18 cellular contexts compared by ENCODE assay signal in genomic region chr14:51564986-51565604, GRCh38.
DNase-seq lines count a peak whose midpoint lies in the region; ATAC-seq and TF ChIP-seq lines count a peak whose summit lies in the region.
"Had no signal": no experiment of that assay in that cellular context is flagged by ENCODE, and none has a peak within 500 bp of the region (broad histone marks: within the 10 kb centered on the region; RNA-seq: fewer than 3 reads in every experiment).

No MANE protein-coding gene starts in this region.

- peaks cover 14% of the 10 kb centered on the region for H3K9me3 Mint-ChIP-seq in type B pancreatic cell
- H3K9me3 Mint-ChIP-seq: activated CD4-positive, alpha-beta T cell treated with anti-CD3 and anti-CD28 coated beads, Interleukin-2, amount 10 ng/mL, durations not matched to agents 24 days and 14 days; activated naive CD8-positive, alpha-beta T cell treated with anti-CD3 and anti-CD28 coated beads, Interleukin-2, amount 10 ng/mL, durations not matched to agents 7 days and 5 days; activated T-cell treated with anti-CD3 and anti-CD28 coated beads, Interleukin-2, amount 50 U/mL, for 24 hours; CD4-positive, alpha-beta T cell had no signal

- H3K4me3 Mint-ChIP-seq in type B pancreatic cell, result peak overlapping the region; percentile 52
- H3K4me3 Mint-ChIP-seq: activated CD4-positive, alpha-beta T cell treated with anti-CD3 and anti-CD28 coated beads, Interleukin-2, amount 10 ng/mL, durations not matched to agents 24 days and 14 days; activated naive CD8-positive, alpha-beta T cell treated with anti-CD3 and anti-CD28 coated beads, Interleukin-2, amount 10 ng/mL, durations not matched to agents 7 days and 5 days; activated T-cell treated with anti-CD3 and anti-CD28 coated beads, Interleukin-2, amount 50 U/mL, for 24 hours; CD4-positive, alpha-beta T cell had no signal

- peak overlapping the region; percentile 78 for H3K27ac Mint-ChIP-seq in type B pancreatic cell
- H3K27ac Mint-ChIP-seq: activated CD4-positive, alpha-beta T cell treated with anti-CD3 and anti-CD28 coated beads, Interleukin-2, amount 10 ng/mL, durations not matched to agents 24 days and 14 days; activated naive CD8-positive, alpha-beta T cell treated with anti-CD3 and anti-CD28 coated beads, Interleukin-2, amount 10 ng/mL, durations not matched to agents 7 days and 5 days; activated T-cell treated with anti-CD3 and anti-CD28 coated beads, Interleukin-2, amount 50 U/mL, for 24 hours; CD4-positive, alpha-beta T cell had no signal

- CTCF ChIA-PET in PC-3 (lab: Charles Lee), result no interaction called here

- peak overlapping the region; percentile 61 for H2AFZ ChIP-seq in PC-3 (ENCODE audit: low read length)

- peaks cover 13% of the 10 kb centered on the region; the same call in 1 of the 2 replicates for H3K79me2 ChIP-seq in PC-3 (ENCODE audit: low read length)

- DNase-seq in NCI-H1417 (lab: John Stamatoyannopoulos, UW) (peak in 2 of 3 experiments; percentile 44 to 72), NCI-H1417 treated with DMSO at 0.1 percent for 48 hours (lab: John Stamatoyannopoulos, UW) (no peak), PC-3 (peak; percentile 95), foreskin keratinocyte (peak; percentile 69 to 76), type B pancreatic cell (ENCODE audit: extremely low spot score, unreplicated experiment) (no peak), right atrium auricular region (ENCODE audit: low spot score) (no peak)
- DNase-seq: activated CD4-positive, alpha-beta T cell treated with anti-CD3 and anti-CD28 coated beads, Interleukin-2, amount 10 ng/mL, durations not matched to agents 24 days and 14 days; activated naive CD8-positive, alpha-beta T cell treated with anti-CD3 and anti-CD28 coated beads, Interleukin-2, amount 10 ng/mL, durations not matched to agents 7 days and 5 days; activated T-cell treated with anti-CD3 and anti-CD28 coated beads, Interleukin-2, amount 50 U/mL, for 24 hours; CD4-positive, alpha-beta T cell; GF-D8; occipital lobe; stimulated activated naive CD4-positive, alpha-beta T cell; T-helper 9 cell had no signal

- intact Hi-C loops in PC-3 (cut with micrococcal nuclease), result no loop called here

- H3K9me2 ChIP-seq in PC-3 (replicated peaks; ENCODE audit: low read length), result no peaks in the 10 kb centered on the region

- peak overlapping the region; percentile 57 for H3K4me2 ChIP-seq in PC-3 (ENCODE audit: low read length)

- H3K4me1 ChIP-seq in PC-3 (ENCODE audit: insufficient read depth, low read length) (peaks cover 31% of the 10 kb centered on the region), foreskin keratinocyte (peaks cover 48% of the 10 kb centered on the region), right atrium auricular region (no peaks in the 10 kb centered on the region)

- peak overlapping the region; percentile 24; the same call in 1 of the 2 replicates for H3K4me3 ChIP-seq in PC-3 (ENCODE audit: low read length)
- H3K4me3 ChIP-seq in right atrium auricular region, result no peak overlapping the region
- H3K4me3 ChIP-seq: mucosa of descending colon had no signal

- POLR2A ChIA-PET in PC-3 (lab: Charles Lee; ENCODE audit: unreplicated experiment), result interaction anchor here (0.5 kb wide), 1 partner anchor 30 kb away, joined by 3 read pairs; no protein-coding TSS in a partner anchor

- H3K27ac ChIP-seq in PC-3 (ENCODE audit: low read length), result peak overlapping the region; percentile 74
- H3K27ac ChIP-seq in foreskin keratinocyte, result peak overlapping the region; percentile 49
- no peak overlapping the region for H3K27ac ChIP-seq in right atrium auricular region

- H3K4me1 Mint-ChIP-seq in type B pancreatic cell (ENCODE audit: unreplicated experiment), result peaks cover 19% of the 10 kb centered on the region

- no TSS peak for BruUV-seq in PC-3 (replicated peaks; lab: Mats Ljungman, UMichigan)

- TF ChIP-seq CTCF in PC-3 (conservative IDR thresholded peaks at IDR 0.05; ENCODE audit: low read depth, low read length), result no peak
- TF ChIP-seq CTCF in foreskin keratinocyte (conservative IDR thresholded peaks at IDR 0.05), result peak; percentile 4
- TF ChIP-seq CTCF in type B pancreatic cell (conservative IDR thresholded peaks at IDR 0.05), result no peak
- TF ChIP-seq CTCF in right atrium auricular region (IDR thresholded peaks at IDR 0.05), result no peak

- H3K36me3 ChIP-seq in PC-3 (ENCODE audit: low read depth, low read length), result peaks cover 7% of the 10 kb centered on the region; the same call in 1 of the 2 replicates
- H3K36me3 ChIP-seq in right atrium auricular region, result no peaks in the 10 kb centered on the region

- H3K9ac ChIP-seq in PC-3 (ENCODE audit: low read length), result peak overlapping the region; percentile 18

- H3F3A ChIP-seq in PC-3 (ENCODE audit: low read length, unreplicated experiment), result no peaks in the 10 kb centered on the region

- H3K36me3 Mint-ChIP-seq in type B pancreatic cell, result peaks cover 5% of the 10 kb centered on the region
- H3K36me3 Mint-ChIP-seq: activated naive CD8-positive, alpha-beta T cell treated with anti-CD3 and anti-CD28 coated beads, Interleukin-2, amount 10 ng/mL, durations not matched to agents 7 days and 5 days had no signal

- no peaks in the 10 kb centered on the region for H3K27me3 ChIP-seq in PC-3 (ENCODE audit: low read length)
- no peaks in the 10 kb centered on the region for H3K27me3 ChIP-seq in foreskin keratinocyte
- H3K27me3 ChIP-seq in right atrium auricular region, result no peaks in the 10 kb centered on the region

- ATAC-seq in PC-3 (peak; percentile 97), foreskin keratinocyte (peak; percentile 82), GM18909 (IDR thresholded peaks at IDR 0.05; ENCODE audit: poor library complexity, unreplicated experiment) (no peak), GM19035 (IDR thresholded peaks at IDR 0.05; ENCODE audit: unreplicated experiment) (no peak)
- ATAC-seq: mucosa of descending colon, Right ventricle myocardium inferior had no signal

- H3K9me3 ChIP-seq in PC-3 (ENCODE audit: low read length) (no peaks in the 10 kb centered on the region), right atrium auricular region (no peaks in the 10 kb centered on the region)
- H3K9me3 ChIP-seq: mucosa of descending colon had no signal

- H4K20me1 ChIP-seq in PC-3 (ENCODE audit: low read length), result no peaks in the 10 kb centered on the region

- H3K27me3 Mint-ChIP-seq in type B pancreatic cell, result no peaks in the 10 kb centered on the region
- H3K27me3 Mint-ChIP-seq: activated CD4-positive, alpha-beta T cell treated with anti-CD3 and anti-CD28 coated beads, Interleukin-2, amount 10 ng/mL, durations not matched to agents 24 days and 14 days; activated naive CD8-positive, alpha-beta T cell treated with anti-CD3 and anti-CD28 coated beads, Interleukin-2, amount 10 ng/mL, durations not matched to agents 7 days and 5 days; activated T-cell treated with anti-CD3 and anti-CD28 coated beads, Interleukin-2, amount 50 U/mL, for 24 hours; CD4-positive, alpha-beta T cell had no signal

Comparison
In these comparisons a context has a peak if more than half of its experiments do, and no peak if none do; other contexts are left out.
1. DNase-seq: peak in NCI-H1417 (2 of 3), PC-3 (single experiment) and foreskin keratinocyte (2 of 2); none in NCI-H1417 treated with DMSO at 0.1 percent for 48 hours (single experiment), type B pancreatic cell (single experiment) and right atrium auricular region (single experiment).
2. ATAC-seq: peak in PC-3 (single experiment) and foreskin keratinocyte (single experiment); none in GM18909 (single experiment) and GM19035 (single experiment).
3. H3K27ac ChIP-seq: peak in PC-3 (single experiment) and foreskin keratinocyte (single experiment); none in right atrium auricular region (0 of 2).